In the genomic region with DNA sequence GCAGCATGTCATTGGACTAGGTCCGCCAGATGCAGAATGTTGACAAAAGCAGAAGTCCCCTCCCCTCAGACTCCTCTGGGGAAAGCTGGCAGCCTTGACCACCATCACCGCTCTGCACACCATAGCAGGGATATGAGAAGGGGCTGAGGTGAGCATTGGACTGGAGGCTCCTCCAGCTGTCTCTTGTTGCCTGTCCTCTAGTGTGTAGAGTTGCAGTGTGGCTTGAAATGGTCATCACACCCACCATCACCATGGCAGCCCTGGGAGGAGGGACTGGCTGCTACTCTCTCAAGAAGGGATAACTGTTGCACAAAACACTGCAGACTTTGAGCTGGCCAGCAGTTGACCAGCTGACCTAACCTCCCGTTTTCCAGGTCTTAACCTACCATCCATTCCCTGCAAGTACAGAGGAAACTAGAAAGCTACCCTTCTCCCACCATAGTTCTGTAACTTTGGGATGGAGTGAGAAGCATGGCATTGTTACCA, we compare ENCODE assay signal across 16 cellular contexts.
"Had no signal": no experiment of that assay in that cellular context is flagged by ENCODE, and none has a peak within 500 bp of the region (broad histone marks: within the 10 kb centered on the region; RNA-seq: fewer than 3 reads in every experiment).

No MANE protein-coding gene starts in this region.

- H2AFZ ChIP-seq: hepatocyte had no signal

- H3K36me3 ChIP-seq: ovary, right atrium auricular region, spleen, uterus had no signal

- H3K27me3 ChIP-seq: heart right ventricle, hepatocyte, ovary, right atrium auricular region, sigmoid colon, spleen, tibial nerve, uterus had no signal

- H3K27ac ChIP-seq: heart right ventricle, hepatocyte, ovary, right atrium auricular region, tibial nerve, uterus had no signal

- ATAC-seq: heart right ventricle; naive thymus-derived CD4-positive, alpha-beta T cell had no signal

- H3K79me2 ChIP-seq: hepatocyte had no signal

- H3K4me2 ChIP-seq: hepatocyte had no signal

- DNase-seq: heart right ventricle; islet precursor cell; mesendoderm; naive thymus-derived CD4-positive, alpha-beta T cell; ovary; sigmoid colon; small intestine; spleen; stimulated activated CD4-positive, alpha-beta T cell treated with anti-CD3 and anti-CD28 coated beads, Interleukin-4, amount 100 ng/mL, for 24 hours; stimulated activated naive CD4-positive, alpha-beta T cell; substantia nigra; uterus had no signal

- H3K9me3 ChIP-seq: heart right ventricle, ovary, right atrium auricular region, sigmoid colon, spleen, tibial nerve, uterus had no signal

- FAIRE-seq: small intestine had no signal

- H3K4me3 ChIP-seq: heart right ventricle, hepatocyte, lung, ovary, right atrium auricular region, sigmoid colon, spleen, tibial nerve, uterus had no signal
